25 cellular contexts compared by ENCODE assay signal in genomic region chr4:555566-556275, GRCh38. TPM values are rescaled to one million over a fixed set of nuclear protein-coding genes. Genes with fewer than 3 reads are reported as not detected.
DNase-seq lines count a peak whose midpoint lies in the region; ATAC-seq, FAIRE-seq and TF ChIP-seq lines count a peak whose summit lies in the region.
"Had no signal": no experiment of that assay in that cellular context is flagged by ENCODE, and none has a peak within 500 bp of the region (broad histone marks: within the 10 kb centered on the region; RNA-seq: fewer than 3 reads in every experiment).

No MANE protein-coding gene starts in this region.

- dilution Hi-C loops in keratinocyte (cut with MboI; ENCODE audit: extremely low pct_ligation_motif_present, low sequenced_read_pairs), result no loop called here

- no peak overlapping the region for H3K4me3 Mint-ChIP-seq in osteocyte (ENCODE audit: unreplicated experiment)
- H3K4me3 Mint-ChIP-seq: CD4-positive, CD25-positive, alpha-beta regulatory T cell had no signal

- H3K9me3 Mint-ChIP-seq in osteocyte (ENCODE audit: unreplicated experiment), result no peaks in the 10 kb centered on the region

- no peaks in the 10 kb centered on the region for H3K4me1 ChIP-seq in keratinocyte (ENCODE audit: control insufficient read depth, extremely low read depth, insufficient read depth, low read length)
- no peaks in the 10 kb centered on the region for H3K4me1 ChIP-seq in vagina
- no peaks in the 10 kb centered on the region for H3K4me1 ChIP-seq in stomach
- H3K4me1 ChIP-seq: BLaER1, SJSA1 had no signal

- ATAC-seq in left ventricle myocardium superior, result no peak
- ATAC-seq in HG03439 (IDR thresholded peaks at IDR 0.05; ENCODE audit: unreplicated experiment), result no peak
- ATAC-seq: PC-3 had no signal

- H3K4me2 ChIP-seq in keratinocyte (ENCODE audit: control insufficient read depth, extremely low read depth, insufficient read depth, low read depth, low read length), result no peak overlapping the region
- H3K4me2 ChIP-seq: BLaER1 had no signal

- no peak for TF ChIP-seq EP300 in stomach (IDR thresholded peaks at IDR 0.05)

- H3K27me3 Mint-ChIP-seq in osteocyte (ENCODE audit: unreplicated experiment), result peaks cover 3% of the 10 kb centered on the region

- H3K79me2 ChIP-seq in keratinocyte (ENCODE audit: control insufficient read depth, insufficient read depth, low read length), result no peaks in the 10 kb centered on the region

- H3K36me3 ChIP-seq in keratinocyte (ENCODE audit: control insufficient read depth in 2 of 2, extremely low read depth in 1 of 2, insufficient read depth in 2 of 2, low read length in 2 of 2), result no peaks in the 10 kb centered on the region
- H3K36me3 ChIP-seq in vagina, result no peaks in the 10 kb centered on the region
- H3K36me3 ChIP-seq in stomach, result no peaks in the 10 kb centered on the region
- H3K36me3 ChIP-seq: BLaER1, SJSA1 had no signal

- H4K20me1 ChIP-seq in keratinocyte (ENCODE audit: control insufficient read depth, extremely low read depth, insufficient read depth, low read length), result no peaks in the 10 kb centered on the region
- H4K20me1 ChIP-seq: BLaER1 had no signal

- peaks cover 11% of the 10 kb centered on the region for H3K27me3 ChIP-seq in keratinocyte (ENCODE audit: control insufficient read depth, extremely low read depth, insufficient read depth, low read length)
- H3K27me3 ChIP-seq in vagina, result no peaks in the 10 kb centered on the region
- peaks cover 0 to 20% (median 0%) of the 10 kb centered on the region in 3 donors for H3K27me3 ChIP-seq in stomach
- H3K27me3 ChIP-seq: BLaER1, SJSA1 had no signal

- H3K9me1 ChIP-seq in keratinocyte (ENCODE audit: control insufficient read depth, extremely low read depth, insufficient read depth, low read length), result no peaks in the 10 kb centered on the region

- no peak for TF ChIP-seq CTCF in keratinocyte (optimal IDR thresholded peaks at IDR 0.05 in 1 of 3, IDR thresholded peaks at IDR 0.05 in 1 of 3, conservative IDR thresholded peaks at IDR 0.05 in 1 of 3; ENCODE audit: extremely low read depth in 1 of 3, insufficient read depth in 2 of 3, low read length in 3 of 3)
- no peak for TF ChIP-seq CTCF in osteocyte (IDR thresholded peaks at IDR 0.05)
- no peak for TF ChIP-seq CTCF in vagina (IDR thresholded peaks at IDR 0.05)
- no peak for TF ChIP-seq CTCF in stomach (IDR thresholded peaks at IDR 0.05)

- H3K4me3 ChIP-seq in keratinocyte (ENCODE audit: control insufficient read depth in 2 of 3, extremely low read depth in 1 of 3, insufficient read depth in 2 of 3, low read depth in 1 of 3, low read length in 3 of 3) (no peak overlapping the region), vagina (no peak overlapping the region), stomach (no peak overlapping the region)
- H3K4me3 ChIP-seq: BLaER1, SJSA1 had no signal

- no peak overlapping the region for H3K27ac Mint-ChIP-seq in osteocyte (ENCODE audit: unreplicated experiment)
- H3K27ac Mint-ChIP-seq: CD4-positive, CD25-positive, alpha-beta regulatory T cell had no signal

- FAIRE-seq in keratinocyte (lab: Jason Lieb, UNC), result peak; percentile 51
- FAIRE-seq: GM19239 had no signal

- 75 to 90% (median 86%) methylated on average over 14 of the region's 14 CpGs for WGBS in stomach, 5 donors

- DNase-seq in cardiac septum (ENCODE audit: low spot score), result peak; percentile 41
- no peak for DNase-seq in left ventricle myocardium superior
- no peak for DNase-seq in keratinocyte (ENCODE audit: low read depth, low spot score)
- DNase-seq in osteocyte (ENCODE audit: extremely low spot score, unreplicated experiment), result peak; percentile 74
- peak; percentile 47 to 93 for DNase-seq in vagina (ENCODE audit: extremely low spot score in 2 of 2)
- DNase-seq in stomach, result no peak
- DNase-seq in NCI-H2227 (lab: John Stamatoyannopoulos, UW; ENCODE audit: unreplicated experiment), result no peak
- DNase-seq: CD4-positive, CD25-positive, alpha-beta regulatory T cell; DMS153; DND-41; HCEC 1CT; KG1; MM.1S; NCI-H2029; NCI-H446 treated with DMSO at 0.1 percent for 48 hours; NCI-H526; NK-92 treated with Interleukin-12 subunit alpha and Interleukin-12 subunit beta, amount 100 ng/mL, for 24 hours; PC-3 had no signal

- intact Hi-C loops in cardiac septum (cut with DNase I) (no loop called here), left ventricle myocardium superior (cut with micrococcal nuclease) (no loop called here), vagina (cut with DNase I) (no loop called here), stomach (cut with DNase I; ENCODE audit: low total_unique reads) (no loop called here)

- no peak overlapping the region for H3K9ac ChIP-seq in keratinocyte (ENCODE audit: control insufficient read depth, extremely low read depth, insufficient read depth, low read length)
- H3K9ac ChIP-seq: BLaER1 had no signal

- TF ChIP-seq POLR2A in vagina (IDR thresholded peaks at IDR 0.05), result no peak
- TF ChIP-seq POLR2A in stomach (IDR thresholded peaks at IDR 0.05), result no peak

- no peak overlapping the region for H2AFZ ChIP-seq in keratinocyte (ENCODE audit: control insufficient read depth, low read length)

- H3K9me3 ChIP-seq in keratinocyte (ENCODE audit: control insufficient read depth, low read depth, low read length) (no peaks in the 10 kb centered on the region), vagina (no peaks in the 10 kb centered on the region), stomach (peaks cover 0 to 15% (median 2%) of the 10 kb centered on the region in 4 donors)
- H3K9me3 ChIP-seq: SJSA1 had no signal

- no peaks in the 10 kb centered on the region for H3K36me3 Mint-ChIP-seq in osteocyte (ENCODE audit: unreplicated experiment)
- H3K36me3 Mint-ChIP-seq: CD4-positive, CD25-positive, alpha-beta regulatory T cell had no signal

- H3K27ac ChIP-seq in keratinocyte (ENCODE audit: control insufficient read depth, insufficient read depth, low read length) (no peak overlapping the region), vagina (no peak overlapping the region), stomach (no peak overlapping the region)
- H3K27ac ChIP-seq: BLaER1, SJSA1 had no signal

- H3K4me1 Mint-ChIP-seq in osteocyte (ENCODE audit: unreplicated experiment), result no peaks in the 10 kb centered on the region
- H3K4me1 Mint-ChIP-seq: CD4-positive, CD25-positive, alpha-beta regulatory T cell had no signal

RNA-seq across cellular contexts. Expression of gene TMEM271, which starts 20.4 kb away (rescaled TPM):
- not detected for total RNA-seq in cardiac septum
- total RNA-seq in left ventricle myocardium superior, result not detected
- not detected in 3 replicates for polyA plus RNA-seq in keratinocyte
- not detected for polyA plus RNA-seq in keratinocyte (2011; ENCODE audit: low read depth)
- polyA plus RNA-seq in keratinocyte (2011; cell fraction: cytosol; rRNA removed), result not detected in 2 replicates
- not detected in 2 replicates for polyA plus RNA-seq in keratinocyte (2011; cell fraction: nucleus; rRNA removed)
- not detected in 2 replicates for polyA plus RNA-seq in keratinocyte (2012; ENCODE audit: low replicate concordance)
- not detected in 3 replicates for polyA minus RNA-seq in keratinocyte
- polyA minus RNA-seq in keratinocyte (2011; cell fraction: cytosol; rRNA and poly(A)+ RNA removed), result not detected
- polyA minus RNA-seq in keratinocyte (2011; cell fraction: nucleus; rRNA and poly(A)+ RNA removed), result not detected in 2 replicates
- not detected in 2 replicates for total RNA-seq in osteocyte
- 0.25 TPM for total RNA-seq in vagina
- not detected for total RNA-seq in stomach
- under 1 TPM in 1 of 3 donors, not detected in 2; 0.03 TPM for polyA plus RNA-seq in stomach
- total RNA-seq: A172; CD4-positive, CD25-positive, alpha-beta regulatory T cell; HT1080; PC-3; SJSA1 had no signal
- polyA plus RNA-seq: AG04450; CD4-positive, CD25-positive, alpha-beta regulatory T cell had no signal

RNA-seq across cellular contexts. Expression of gene PIGG, which starts 56.7 kb away (rescaled TPM):
- 22.4 TPM for total RNA-seq in cardiac septum
- 20.0 TPM for total RNA-seq in left ventricle myocardium superior
- 45.7 to 74.6 TPM (median 68.9 TPM) in 3 replicates for polyA plus RNA-seq in keratinocyte
- polyA plus RNA-seq in keratinocyte (2011; ENCODE audit: low read depth), result 30.5 TPM
- polyA plus RNA-seq in keratinocyte (2011; cell fraction: cytosol; rRNA removed), result 20.1 and 24.9 TPM in 2 replicates
- polyA plus RNA-seq in keratinocyte (2011; cell fraction: nucleus; rRNA removed), result 203 and 206 TPM in 2 replicates
- polyA plus RNA-seq in keratinocyte (2012; ENCODE audit: low replicate concordance), result 43.5 and 46.8 TPM in 2 replicates
- 76.3 to 88.4 TPM (median 81.6 TPM) in 3 replicates for polyA minus RNA-seq in keratinocyte
- 38.0 TPM for polyA minus RNA-seq in keratinocyte (2011; cell fraction: cytosol; rRNA and poly(A)+ RNA removed)
- polyA minus RNA-seq in keratinocyte (2011; cell fraction: nucleus; rRNA and poly(A)+ RNA removed), result 152 and 153 TPM in 2 replicates
- 66.6 and 68.0 TPM in 2 replicates for total RNA-seq in osteocyte
- 71.9 TPM for total RNA-seq in vagina
- total RNA-seq in stomach, result 100 to 1,000 TPM in 2 of 5 donors, 10 to 100 TPM in 3; 65.5 to 213 (median 83.0) TPM
- polyA plus RNA-seq in stomach, result 10 to 100 TPM; 13.0 to 36.7 (median 21.3) TPM

RNA-seq across cellular contexts. Expression of gene ZNF721, which starts 56.8 kb away (rescaled TPM):
- total RNA-seq in cardiac septum (14.9 TPM), left ventricle myocardium superior (12.8 TPM), osteocyte (23.7 and 26.3 TPM in 2 replicates), vagina (30.4 TPM), stomach (10 to 100 TPM; 21.1 to 62.9 (median 50.8) TPM)
- polyA plus RNA-seq in keratinocyte (8.6 to 15.7 TPM (median 10.0 TPM) in 3 replicates), stomach (1 to 10 TPM; 8.4 to 9.2 (median 8.7) TPM)
- polyA plus RNA-seq in keratinocyte (2011; ENCODE audit: low read depth), result 40.1 TPM
- 4.1 and 9.7 TPM in 2 replicates for polyA plus RNA-seq in keratinocyte (2011; cell fraction: cytosol; rRNA removed)
- 20.8 and 23.0 TPM in 2 replicates for polyA plus RNA-seq in keratinocyte (2011; cell fraction: nucleus; rRNA removed)
- polyA plus RNA-seq in keratinocyte (2012; ENCODE audit: low replicate concordance), result 15.9 and 20.3 TPM in 2 replicates
- polyA minus RNA-seq in keratinocyte, result 4.4 to 22.0 TPM (median 9.6 TPM) in 3 replicates
- 8.4 TPM for polyA minus RNA-seq in keratinocyte (2011; cell fraction: cytosol; rRNA and poly(A)+ RNA removed)
- polyA minus RNA-seq in keratinocyte (2011; cell fraction: nucleus; rRNA and poly(A)+ RNA removed), result 20.2 and 41.3 TPM in 2 replicates

Comparison
In these comparisons a context has a peak if more than half of its experiments do, and no peak if none do; other contexts are left out.
1. DNase-seq: peak in cardiac septum (single experiment), osteocyte (single experiment) and vagina (2 of 2); none in left ventricle myocardium superior (single experiment), keratinocyte (single experiment), stomach (single experiment) and NCI-H2227 (single experiment).